In genomic region chr22:25027552-25027951, GRCh38 we compare ENCODE assay signal across 14 cellular contexts.
A peak's percentile ranks its signal among the peaks of the same experiment; 100 is the strongest.
DNase-seq lines count a peak whose midpoint lies in the region; FAIRE-seq and TF ChIP-seq lines count a peak whose summit lies in the region.
"Had no signal": no experiment of that assay in that cellular context is flagged by ENCODE, and none has a peak within 500 bp of the region (broad histone marks: within the 10 kb centered on the region; RNA-seq: fewer than 3 reads in every experiment).

No MANE protein-coding gene starts in this region.

- intact Hi-C loops in left ventricle myocardium inferior (cut with micrococcal nuclease): no loop called here

- no peak overlapping the region for H3K4ac ChIP-seq in neuronal stem cell (ENCODE audit: low read length)

- no peak overlapping the region for H3K4me2 ChIP-seq in neuronal stem cell (ENCODE audit: insufficient read depth, low read length, poor library complexity, severe bottlenecking)

- H3K79me1 ChIP-seq in neuronal stem cell (ENCODE audit: low read depth, low read length): peaks cover 4% of the 10 kb centered on the region

- H4K8ac ChIP-seq in neuronal stem cell (ENCODE audit: low read depth, low read length): no peak overlapping the region

- no peak overlapping the region for H3K14ac ChIP-seq in neuronal stem cell (ENCODE audit: low read length)

- WGBS in neuronal stem cell (ENCODE audit: extremely low coverage in 2 of 2, insufficient read length in 2 of 2, insufficient replicate concordance in 1 of 2), 2 donors: no CpG with 5 or more reads among the region's 7 CpGs

- H2BK12ac ChIP-seq in neuronal stem cell (ENCODE audit: low read length): no peak overlapping the region

- H3K9ac ChIP-seq in neuronal stem cell (ENCODE audit: low read depth, low read length, poor library complexity): no peak overlapping the region
- H3K9ac ChIP-seq: GM23248 had no signal

- H2BK120ac ChIP-seq in neuronal stem cell (ENCODE audit: low read depth, low read length): no peak overlapping the region

- H3K27me3 ChIP-seq in bronchial epithelial cell (ENCODE audit: control insufficient read depth, insufficient read depth, low read length): no peaks in the 10 kb centered on the region
- no peaks in the 10 kb centered on the region for H3K27me3 ChIP-seq in left ventricle myocardium inferior (ENCODE audit: low read depth)
- no peaks in the 10 kb centered on the region for H3K27me3 ChIP-seq in neuronal stem cell (ENCODE audit: control insufficient read depth in 3 of 3, insufficient read depth in 3 of 3, low read depth in 1 of 3, low read length in 3 of 3)

- H3K27ac ChIP-seq in left ventricle myocardium inferior (replicated peaks): peak overlapping the region; percentile 80
- H3K27ac ChIP-seq in neuronal stem cell (replicated peaks; ENCODE audit: low read length): peak overlapping the region; percentile 10
- H3K27ac ChIP-seq: GM23248 had no signal

- H3K9me3 ChIP-seq in left ventricle myocardium inferior (replicated peaks): no peaks in the 10 kb centered on the region
- no peaks in the 10 kb centered on the region for H3K9me3 ChIP-seq in neuronal stem cell (replicated peaks in 1 of 2; ENCODE audit: control insufficient read depth in 2 of 2, insufficient read depth in 1 of 2, low read depth in 1 of 2, low read length in 2 of 2)

- H3K18ac ChIP-seq in neuronal stem cell (ENCODE audit: low read length): no peak overlapping the region

- no peak overlapping the region for H2BK15ac ChIP-seq in neuronal stem cell (ENCODE audit: low read length)

- H3K4me3 ChIP-seq in bronchial epithelial cell (ENCODE audit: low read depth, low read length) (no peak overlapping the region), left ventricle myocardium inferior (no peak overlapping the region), neuronal stem cell (ENCODE audit: low read length in 2 of 2) (peak overlapping the region in 1 of 2 donors; percentile 12)
- H3K4me3 ChIP-seq: GM23248 had no signal

- DNase-seq in NCI-H226 (peak; percentile 1), bronchial epithelial cell (ENCODE audit: low read depth) (peak; percentile 71), left ventricle myocardium inferior (no peak), neuronal stem cell (ENCODE audit: low spot score) (no peak), H4 (ENCODE audit: low spot score) (no peak), MV-4-11 (lab: John Stamatoyannopoulos, UW) (no peak)
- DNase-seq in activated CD8-positive, alpha-beta memory T cell treated with anti-CD3 and anti-CD28 coated beads for 24 hours: no peak
- no peak for DNase-seq in effector CD4-positive, alpha-beta T cell
- DNase-seq: activated CD4-positive, alpha-beta T cell treated with anti-CD3 and anti-CD28 coated beads for 36 hours; activated T-cell treated with anti-CD3 and anti-CD28 coated beads, Interleukin-2, amount 50 U/mL, for 4 hours; GM23248; kidney; NCI-H524 treated with DMSO at 0.1 percent for 48 hours; stimulated activated CD4-positive, alpha-beta T cell treated with anti-CD3 and anti-CD28 coated beads, Interleukin-12 subunit alpha, Interleukin-12 subunit beta, amount 100 ng/mL, for 4 hours had no signal

- no peak overlapping the region for H2BK5ac ChIP-seq in neuronal stem cell (ENCODE audit: low read length)

- no peak overlapping the region for H4K91ac ChIP-seq in neuronal stem cell (ENCODE audit: low read depth, low read length, poor library complexity)

- peaks cover 19% of the 10 kb centered on the region for H3K36me3 ChIP-seq in bronchial epithelial cell (ENCODE audit: control insufficient read depth, insufficient read depth, low read length)
- no peaks in the 10 kb centered on the region for H3K36me3 ChIP-seq in left ventricle myocardium inferior
- peaks cover 0 to 22% of the 10 kb centered on the region in 2 donors for H3K36me3 ChIP-seq in neuronal stem cell (replicated peaks in 1 of 2; ENCODE audit: control insufficient read depth in 2 of 2, insufficient read depth in 2 of 2, low read length in 2 of 2)

- TF ChIP-seq CTCF in bronchial epithelial cell (IDR thresholded peaks at IDR 0.05; ENCODE audit: insufficient read depth, low read length, severe bottlenecking) (peak; percentile 33), left ventricle myocardium inferior (IDR thresholded peaks at IDR 0.05; ENCODE audit: borderline replicate concordance) (no peak)

- H3K4me1 ChIP-seq in left ventricle myocardium inferior (peaks cover 62% of the 10 kb centered on the region), neuronal stem cell (ENCODE audit: control insufficient read depth in 2 of 2, insufficient read depth in 1 of 2, low read depth in 1 of 2, low read length in 2 of 2) (peaks cover 6 to 27% of the 10 kb centered on the region in 2 donors)

- H2AFZ ChIP-seq in neuronal stem cell (ENCODE audit: low read length): no peak overlapping the region
- H2AFZ ChIP-seq: GM23248 had no signal

- H2AK5ac ChIP-seq in neuronal stem cell (ENCODE audit: low read depth, low read length): no peak overlapping the region

- H3K23ac ChIP-seq in neuronal stem cell (ENCODE audit: low read depth, low read length, poor library complexity): no peak overlapping the region

- FAIRE-seq in bronchial epithelial cell (lab: Jason Lieb, UNC): peak; percentile 97
- FAIRE-seq: kidney had no signal

Comparison
In these comparisons a context has a peak if more than half of its experiments do, and no peak if none do; other contexts are left out.
1. DNase-seq: peak in NCI-H226 (single experiment) and bronchial epithelial cell (single experiment); none in left ventricle myocardium inferior (single experiment), neuronal stem cell (single experiment), activated CD8-positive, alpha-beta memory T cell treated with anti-CD3 and anti-CD28 coated beads for 24 hours (single experiment), effector CD4-positive, alpha-beta T cell (single experiment), H4 (single experiment) and MV-4-11 (single experiment).